Comparison of ENCODE assay signal across 19 cellular contexts in genomic region chr1:24379733-24380315, GRCh38. TPM values are rescaled to one million over a fixed set of nuclear protein-coding genes. Genes with fewer than 3 reads are reported as not detected.
DNase-seq lines count a peak whose midpoint lies in the region; ATAC-seq and TF ChIP-seq lines count a peak whose summit lies in the region.
"Had no signal": no experiment of that assay in that cellular context is flagged by ENCODE, and none has a peak within 500 bp of the region (broad histone marks: within the 10 kb centered on the region; RNA-seq: fewer than 3 reads in every experiment).

No MANE protein-coding gene starts in this region.

- peak; percentile 43 for DNase-seq in AG20443 (ENCODE audit: low spot score)
- DNase-seq in NCI-H69 (lab: John Stamatoyannopoulos, UW), result peak; percentile 67
- peak; percentile 98 for DNase-seq in epithelial cell of esophagus (ENCODE audit: low read depth)
- peak; percentile 13 to 15 for DNase-seq in lower leg skin (ENCODE audit: low spot score in 2 of 2)
- DNase-seq in tibial artery, result no peak
- no peak for DNase-seq in glutamatergic neuron
- no peak for DNase-seq in sigmoid colon
- DNase-seq: activated CD4-positive, alpha-beta T cell treated with anti-CD3 and anti-CD28 coated beads for 4 hours; activated CD8-positive, alpha-beta memory T cell treated with anti-CD3 and anti-CD28 coated beads, Interleukin-2, amount 50 U/mL, for 4 hours; body of pancreas; COR-L47; dorsolateral prefrontal cortex; GOT3; NCI-H187 treated with DMSO at 0.1 percent for 48 hours; NCI-H510A; SJCRH30; substantia nigra had no signal

- H3K4me1 ChIP-seq in tibial artery (no peaks in the 10 kb centered on the region), sigmoid colon (no peaks in the 10 kb centered on the region)
- H3K4me1 ChIP-seq: body of pancreas, gastroesophageal sphincter, SJCRH30 had no signal

- peaks cover 4% of the 10 kb centered on the region for H3K27me3 Mint-ChIP-seq in glutamatergic neuron (ENCODE audit: unreplicated experiment)

- no peak overlapping the region for H3K4me3 Mint-ChIP-seq in glutamatergic neuron (ENCODE audit: unreplicated experiment)

- peaks cover 0 to 7% (median 0%) of the 10 kb centered on the region in 3 donors for H3K36me3 ChIP-seq in tibial artery
- H3K36me3 ChIP-seq in sigmoid colon, result peaks cover 0 to 44% (median 5%) of the 10 kb centered on the region in 4 donors
- H3K36me3 ChIP-seq: SJCRH30 had no signal

- no peak overlapping the region for H3K27ac Mint-ChIP-seq in glutamatergic neuron (ENCODE audit: unreplicated experiment)

- H3K4me3 ChIP-seq in epithelial cell of esophagus (ENCODE audit: low read length) (peak overlapping the region; percentile 18), lower leg skin (ENCODE audit: low read depth, poor library complexity, severe bottlenecking) (no peak overlapping the region), tibial artery (no peak overlapping the region), sigmoid colon (no peak overlapping the region)
- H3K4me3 ChIP-seq: body of pancreas, dorsolateral prefrontal cortex, gastroesophageal sphincter, SJCRH30 had no signal

- H3K9me3 Mint-ChIP-seq in glutamatergic neuron (ENCODE audit: unreplicated experiment), result no peaks in the 10 kb centered on the region

- TF ChIP-seq POLR2A in lower leg skin (IDR thresholded peaks at IDR 0.05) (no peak), sigmoid colon (IDR thresholded peaks at IDR 0.05) (no peak)

- no peaks in the 10 kb centered on the region for H3K9me3 ChIP-seq in tibial artery
- H3K9me3 ChIP-seq in sigmoid colon, result no peaks in the 10 kb centered on the region
- H3K9me3 ChIP-seq: body of pancreas, gastroesophageal sphincter, SJCRH30 had no signal

- 43 to 66% methylated on average over 8 of the region's 8 CpGs for whole genome bisulfite sequencing in lower leg skin, 2 donors
- WGBS in sigmoid colon, 2 donors, result 88 to 89% methylated on average over 8 of the region's 8 CpGs

- TF ChIP-seq CTCF in epithelial cell of esophagus (IDR thresholded peaks at IDR 0.05; ENCODE audit: insufficient read depth, low read depth, low read length, missing control alignments), result peak; percentile 2
- TF ChIP-seq CTCF in lower leg skin (IDR thresholded peaks at IDR 0.05), result no peak
- no peak for TF ChIP-seq CTCF in tibial artery (IDR thresholded peaks at IDR 0.05)
- TF ChIP-seq CTCF in glutamatergic neuron (IDR thresholded peaks at IDR 0.05; ENCODE audit: partially characterized antibody, unreplicated experiment), result no peak
- no peak for TF ChIP-seq CTCF in sigmoid colon (IDR thresholded peaks at IDR 0.05)

- no peak overlapping the region for H3K27ac ChIP-seq in tibial artery
- no peak overlapping the region for H3K27ac ChIP-seq in sigmoid colon
- H3K27ac ChIP-seq: body of pancreas, dorsolateral prefrontal cortex, gastroesophageal sphincter, SJCRH30 had no signal

- TF ChIP-seq EP300 in sigmoid colon (IDR thresholded peaks at IDR 0.05), result no peak

- H3K27me3 ChIP-seq in tibial artery, result no peaks in the 10 kb centered on the region
- no peaks in the 10 kb centered on the region for H3K27me3 ChIP-seq in sigmoid colon
- H3K27me3 ChIP-seq: body of pancreas, dorsolateral prefrontal cortex, gastroesophageal sphincter had no signal

- H3K4me1 Mint-ChIP-seq in glutamatergic neuron (ENCODE audit: low read depth, unreplicated experiment), result peaks cover 15% of the 10 kb centered on the region

- no peaks in the 10 kb centered on the region for H3K36me3 Mint-ChIP-seq in glutamatergic neuron (ENCODE audit: unreplicated experiment)

- no peak for ATAC-seq in HG03565 (IDR thresholded peaks at IDR 0.05; ENCODE audit: unreplicated experiment)
- ATAC-seq: body of pancreas, gastroesophageal sphincter had no signal

- intact Hi-C loops in lower leg skin (cut with DNase I; ENCODE audit: low total_unique reads) (no loop called here), tibial artery (cut with DNase I; ENCODE audit: low total_unique reads) (no loop called here), sigmoid colon (cut with DNase I) (no loop called here)

RNA-seq across cellular contexts. Expression of gene STPG1, which starts 33.8 kb away (rescaled TPM):
- total RNA-seq in lower leg skin (1 to 10 TPM; 3.6 to 8.5 (median 6.4) TPM), glutamatergic neuron (ENCODE audit: unreplicated experiment) (2.4 TPM), sigmoid colon (1 to 10 TPM; 2.3 to 4.6 (median 2.7) TPM)
- polyA plus RNA-seq in sigmoid colon, result 10 to 100 TPM; 11.3 to 12.7 (median 11.4) TPM
- total RNA-seq: SJCRH30 had no signal

RNA-seq across cellular contexts. Expression of gene NIPAL3, which starts 35.8 kb away (rescaled TPM):
- total RNA-seq in lower leg skin (10 to 100 TPM; 37.3 to 67.1 (median 57.5) TPM), glutamatergic neuron (ENCODE audit: unreplicated experiment) (18.6 TPM), sigmoid colon (10 to 100 TPM; 23.7 to 53.2 (median 42.3) TPM)
- 10 to 100 TPM in 1 of 3 donors, 1 to 10 TPM in 2; 5.8 to 19.6 (median 7.8) TPM for polyA plus RNA-seq in sigmoid colon
- total RNA-seq: SJCRH30 had no signal

Comparison
In these comparisons a context has a peak if more than half of its experiments do, and no peak if none do; other contexts are left out.
1. DNase-seq: peak in AG20443 (single experiment), NCI-H69 (single experiment), epithelial cell of esophagus (single experiment) and lower leg skin (2 of 2); none in tibial artery (0 of 2), glutamatergic neuron (single experiment) and sigmoid colon (single experiment).